Comparison of ENCODE assay signal across 8 cellular contexts in genomic region chr12:56007892-56008471, GRCh38. TPM values are rescaled to one million over a fixed set of nuclear protein-coding genes. Genes with fewer than 3 reads are reported as not detected.
DNase-seq lines count a peak whose midpoint lies in the region; ATAC-seq and TF ChIP-seq lines count a peak whose summit lies in the region.

No MANE protein-coding gene starts in this region.

- peaks cover 8% of the 10 kb centered on the region for H3K36me3 Mint-ChIP-seq in T-helper 1 cell treated with Interleukin-12 subunit alpha and Interleukin-12 subunit beta and Interleukin-4 antibody, amounts not matched to agents 30 μg/mL and 1 μg/mL, for 36 hours (ENCODE audit: low read depth)
- H3K36me3 Mint-ChIP-seq in activated CD8-positive, alpha-beta T cell treated with anti-CD3 and anti-CD28 coated beads for 36 hours (ENCODE audit: low read depth) = no peaks in the 10 kb centered on the region
- peaks cover 4% of the 10 kb centered on the region for H3K36me3 Mint-ChIP-seq in progenitor cell of endocrine pancreas (ENCODE audit: insufficient read depth)

- CTCF ChIA-PET in activated CD8-positive, alpha-beta T cell treated with anti-CD3 and anti-CD28 coated beads for 36 hours (lab: Charles Lee) = interaction anchor here (11.7 kb wide), 1 partner anchor 10 kb away, joined by 81 read pairs; the partner anchor contains the start of gene SUOX

- H3K27ac Mint-ChIP-seq in T-helper 1 cell treated with Interleukin-12 subunit alpha and Interleukin-12 subunit beta and Interleukin-4 antibody, amounts not matched to agents 30 μg/mL and 1 μg/mL, for 36 hours = peak overlapping the region; percentile 90
- H3K27ac Mint-ChIP-seq in activated CD8-positive, alpha-beta T cell treated with anti-CD3 and anti-CD28 coated beads for 36 hours = peak overlapping the region; percentile 89
- peak overlapping the region; percentile 89 for H3K27ac Mint-ChIP-seq in progenitor cell of endocrine pancreas

- peaks cover 20% of the 10 kb centered on the region for H3K4me1 Mint-ChIP-seq in T-helper 1 cell treated with Interleukin-12 subunit alpha and Interleukin-12 subunit beta and Interleukin-4 antibody, amounts not matched to agents 30 μg/mL and 1 μg/mL, for 36 hours (ENCODE audit: low read depth)
- H3K4me1 Mint-ChIP-seq in activated CD8-positive, alpha-beta T cell treated with anti-CD3 and anti-CD28 coated beads for 36 hours (ENCODE audit: low read depth) = peaks cover 41% of the 10 kb centered on the region
- H3K4me1 Mint-ChIP-seq in progenitor cell of endocrine pancreas (ENCODE audit: low read depth) = peaks cover 21% of the 10 kb centered on the region

- H3K4me3 Mint-ChIP-seq in T-helper 1 cell treated with Interleukin-12 subunit alpha and Interleukin-12 subunit beta and Interleukin-4 antibody, amounts not matched to agents 30 μg/mL and 1 μg/mL, for 36 hours = peak overlapping the region; percentile 95
- H3K4me3 Mint-ChIP-seq in activated CD8-positive, alpha-beta T cell treated with anti-CD3 and anti-CD28 coated beads for 36 hours = peak overlapping the region; percentile 85
- peak overlapping the region; percentile 87 for H3K4me3 Mint-ChIP-seq in progenitor cell of endocrine pancreas (ENCODE audit: low read depth)

- ATAC-seq in HG03175 (IDR thresholded peaks at IDR 0.05; ENCODE audit: unreplicated experiment) (peak; percentile 37), Right ventricle myocardium superior (ENCODE audit: poor library complexity) (peak; percentile 11), GM18861 (IDR thresholded peaks at IDR 0.05; ENCODE audit: unreplicated experiment) (no peak)
- peak; percentile 24 for ATAC-seq in activated CD8-positive, alpha-beta T cell treated with anti-CD3 and anti-CD28 coated beads for 36 hours

- peaks cover 3% of the 10 kb centered on the region for H3K27me3 Mint-ChIP-seq in T-helper 1 cell treated with Interleukin-12 subunit alpha and Interleukin-12 subunit beta and Interleukin-4 antibody, amounts not matched to agents 30 μg/mL and 1 μg/mL, for 36 hours (ENCODE audit: low read depth)
- H3K27me3 Mint-ChIP-seq in activated CD8-positive, alpha-beta T cell treated with anti-CD3 and anti-CD28 coated beads for 36 hours = no peaks in the 10 kb centered on the region
- H3K27me3 Mint-ChIP-seq in progenitor cell of endocrine pancreas = no peaks in the 10 kb centered on the region

- no peaks in the 10 kb centered on the region for H3K9me3 Mint-ChIP-seq in T-helper 1 cell treated with Interleukin-12 subunit alpha and Interleukin-12 subunit beta and Interleukin-4 antibody, amounts not matched to agents 30 μg/mL and 1 μg/mL, for 36 hours
- no peaks in the 10 kb centered on the region for H3K9me3 Mint-ChIP-seq in activated CD8-positive, alpha-beta T cell treated with anti-CD3 and anti-CD28 coated beads for 36 hours
- H3K9me3 Mint-ChIP-seq in progenitor cell of endocrine pancreas (ENCODE audit: low read depth) = no peaks in the 10 kb centered on the region

- POLR2A ChIA-PET in activated CD8-positive, alpha-beta T cell treated with anti-CD3 and anti-CD28 coated beads for 36 hours (lab: Charles Lee) = interaction anchor here (1.5 kb wide), 1 partner anchor 32 kb away, joined by 4 read pairs; no protein-coding TSS in a partner anchor

- no peak for TF ChIP-seq CTCF in activated CD8-positive, alpha-beta T cell treated with anti-CD3 and anti-CD28 coated beads for 36 hours (IDR thresholded peaks at IDR 0.05)
- no peak for TF ChIP-seq CTCF in progenitor cell of endocrine pancreas (IDR thresholded peaks at IDR 0.05; ENCODE audit: unreplicated experiment)

- intact Hi-C loops in activated CD8-positive, alpha-beta T cell treated with anti-CD3 and anti-CD28 coated beads for 36 hours (cut with micrococcal nuclease) = no loop called here
- intact Hi-C loops in Right ventricle myocardium superior (cut with DNase I) = no loop called here

- DNase-seq in T-helper 1 cell = no peak
- no peak for DNase-seq in activated CD8-positive, alpha-beta T cell treated with anti-CD3 and anti-CD28 coated beads for 36 hours
- DNase-seq in Right ventricle myocardium superior = no peak
- DNase-seq in progenitor cell of endocrine pancreas (ENCODE audit: low spot score, unreplicated experiment) = no peak
- DNase-seq in AML-193 (lab: John Stamatoyannopoulos, UW) = no peak

RNA-seq across cellular contexts. Expression of gene SUOX, which starts 10.9 kb away (rescaled TPM):
- total RNA-seq in activated CD8-positive, alpha-beta T cell treated with anti-CD3 and anti-CD28 coated beads for 36 hours = 1 to 10 TPM; 4.6 to 6.2 TPM
- 29.7 TPM for total RNA-seq in Right ventricle myocardium superior
- 44.8 and 45.6 TPM in 2 replicates for total RNA-seq in progenitor cell of endocrine pancreas

RNA-seq across cellular contexts. Expression of gene IKZF4, which starts 12.9 kb away (rescaled TPM):
- total RNA-seq in activated CD8-positive, alpha-beta T cell treated with anti-CD3 and anti-CD28 coated beads for 36 hours = 10 to 100 TPM; 20.5 to 20.8 TPM
- total RNA-seq in Right ventricle myocardium superior (7.0 TPM), progenitor cell of endocrine pancreas (20.6 and 21.0 TPM in 2 replicates)

RNA-seq across cellular contexts. Expression of gene RPS26, which starts 33.7 kb away (rescaled TPM):
- total RNA-seq in activated CD8-positive, alpha-beta T cell treated with anti-CD3 and anti-CD28 coated beads for 36 hours = 10 to 100 TPM; 29.7 to 29.8 TPM
- 34.6 TPM for total RNA-seq in Right ventricle myocardium superior
- total RNA-seq in progenitor cell of endocrine pancreas = 30.2 and 39.3 TPM in 2 replicates

RNA-seq across cellular contexts. Expression of gene RAB5B, which starts 34.1 kb away (rescaled TPM):
- total RNA-seq in activated CD8-positive, alpha-beta T cell treated with anti-CD3 and anti-CD28 coated beads for 36 hours = 10 to 100 TPM; 26.0 to 32.4 TPM
- total RNA-seq in Right ventricle myocardium superior (111 TPM), progenitor cell of endocrine pancreas (111 and 116 TPM in 2 replicates)

RNA-seq across cellular contexts. Expression of gene CDK2, which starts 41.4 kb away (rescaled TPM):
- total RNA-seq in activated CD8-positive, alpha-beta T cell treated with anti-CD3 and anti-CD28 coated beads for 36 hours = 10 to 100 TPM; 86.7 to 90.1 TPM
- 7.9 TPM for total RNA-seq in Right ventricle myocardium superior
- 62.1 and 66.9 TPM in 2 replicates for total RNA-seq in progenitor cell of endocrine pancreas
